ENCODE assay signal across 1 cellular context in genomic region chr1:93702828-93703183, GRCh38.
TF ChIP-seq lines count a peak whose summit lies in the region.

No MANE protein-coding gene starts in this region.

TF ChIP-seq in HepG2, 621 proteins besides CTCF, POLR2A, EP300 and RAD21 (continued from another document):
- TF ChIP-seq RERE (CRISPR knock-in tag; IDR thresholded peaks at IDR 0.05; ENCODE audit: low read depth), result no peak
- no peak for TF ChIP-seq KLF16 (CRISPR knock-in tag; IDR thresholded peaks at IDR 0.05)
- TF ChIP-seq HDAC1 (CRISPR knock-in tag; IDR thresholded peaks at IDR 0.05), result no peak
- TF ChIP-seq FOXJ3 (CRISPR knock-in tag; IDR thresholded peaks at IDR 0.05; ENCODE audit: borderline replicate concordance), result no peak
- TF ChIP-seq GMEB2 (CRISPR knock-in tag; IDR thresholded peaks at IDR 0.05; ENCODE audit: low read depth), result no peak
- TF ChIP-seq DMAP1 (CRISPR knock-in tag; IDR thresholded peaks at IDR 0.05), result no peak
- no peak for TF ChIP-seq ARNT (IDR thresholded peaks at IDR 0.05)
- TF ChIP-seq MYC (CRISPR knock-in tag; IDR thresholded peaks at IDR 0.05; ENCODE audit: borderline replicate concordance), result no peak
- TF ChIP-seq ZMYM4 (CRISPR knock-in tag; IDR thresholded peaks at IDR 0.05), result no peak
- TF ChIP-seq ZNF235 (CRISPR knock-in tag; IDR thresholded peaks at IDR 0.05; ENCODE audit: borderline replicate concordance), result no peak
TF ChIP-seq in HepG2: peak in this region for 0.
